Comparison of ENCODE assay signal across 15 cellular contexts in the genomic region with DNA sequence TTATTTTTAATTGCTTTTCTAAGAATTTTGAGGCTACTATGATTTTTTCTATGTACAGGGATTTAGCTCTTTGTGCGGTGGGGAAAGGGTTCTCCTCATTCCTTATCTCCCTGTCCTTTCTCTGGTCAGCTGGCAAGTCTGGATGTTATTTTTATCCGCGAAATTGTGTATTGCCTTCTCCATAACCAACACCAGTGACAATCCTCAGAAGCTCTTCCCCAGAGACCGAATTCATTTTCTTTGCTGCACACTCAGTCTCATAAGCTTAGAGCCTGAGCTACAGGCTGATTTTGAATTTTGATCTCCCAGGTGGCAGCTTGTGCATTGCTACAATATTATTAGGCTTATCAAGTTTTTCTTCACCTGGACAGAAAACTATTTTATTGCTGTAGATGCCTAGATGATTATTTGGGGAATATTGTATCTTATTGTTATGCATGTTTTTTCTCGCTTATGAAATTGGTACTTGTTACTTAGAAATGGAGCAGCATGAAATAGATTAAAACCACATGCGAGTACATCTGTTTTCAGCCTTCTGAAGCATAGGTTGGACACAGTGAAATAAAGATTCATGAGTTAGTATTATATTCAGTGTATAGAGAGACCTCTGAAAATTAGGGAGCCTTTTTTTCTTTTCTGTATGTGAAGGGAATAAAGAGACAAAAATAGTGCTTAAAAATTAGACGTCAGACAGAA. TPM values are rescaled to one million over a fixed set of nuclear protein-coding genes. Genes with fewer than 3 reads are reported as not detected.
DNase-seq lines count a peak whose midpoint lies in the region; ATAC-seq and TF ChIP-seq lines count a peak whose summit lies in the region.
"Had no signal": no experiment of that assay in that cellular context is flagged by ENCODE, and none has a peak within 500 bp of the region (broad histone marks: within the 10 kb centered on the region; RNA-seq: fewer than 3 reads in every experiment).

No MANE protein-coding gene starts in this region.

- H3K27me3 ChIP-seq in SK-N-SH (ENCODE audit: insufficient read depth) (no peaks in the 10 kb centered on the region), psoas muscle (ENCODE audit: insufficient read depth in 3 of 3, low read length in 2 of 3) (no peaks in the 10 kb centered on the region), lower lobe of right lung (ENCODE audit: low read depth) (no peaks in the 10 kb centered on the region)
- H3K27me3 ChIP-seq: MG63 had no signal

- peak overlapping the region; percentile 16 to 96; a peak in 3 of 4 replicates for H3K27ac ChIP-seq in SK-N-SH (ENCODE audit: low read depth in 2 of 2, low read length in 1 of 2)
- H3K27ac ChIP-seq in psoas muscle: peak overlapping the region; percentile 94
- no peak overlapping the region for H3K27ac ChIP-seq in lower lobe of right lung

- peaks cover 12 to 15% of the 10 kb centered on the region in 2 experiments for H3K36me3 ChIP-seq in SK-N-SH (replicated peaks in 1 of 2; ENCODE audit: control insufficient read depth in 1 of 2, insufficient read depth in 2 of 2, low read length in 1 of 2)
- peaks cover 5 to 15% of the 10 kb centered on the region in 2 donors for H3K36me3 ChIP-seq in psoas muscle (ENCODE audit: insufficient read depth in 1 of 2, low read depth in 1 of 2)
- H3K36me3 ChIP-seq in lower lobe of right lung: peaks cover 49% of the 10 kb centered on the region

- peaks cover 2% of the 10 kb centered on the region for H3K9me3 Mint-ChIP-seq in glutamatergic neuron (ENCODE audit: unreplicated experiment)

- intact Hi-C loops in psoas muscle (cut with DNase I) (loop anchor here in 1 of 2 donors (2.0 to 5.0 kb wide), 2 partner anchors 27 to 298 kb away; a partner anchor contains a TSS), lower lobe of right lung (cut with DNase I) (no loop called here)

- CTCF ChIA-PET in SK-N-SH (lab: Yijun Ruan, JAX): interaction anchor here (1.1 to 1.4 kb wide), 5 partner anchors 22 to 402 kb away, joined by 3 to 4 read pairs (median 4); no protein-coding TSS in a partner anchor

- H3K9ac ChIP-seq in SK-N-SH: no peak overlapping the region; the same call in 1 of the 2 replicates

- no peaks in the 10 kb centered on the region for H3K9me2 ChIP-seq in SK-N-SH

- H3K36me3 Mint-ChIP-seq in glutamatergic neuron (ENCODE audit: unreplicated experiment): no peaks in the 10 kb centered on the region

- DNase-seq in GM03348 (ENCODE audit: low spot score) (peak; percentile 11), SK-N-SH (peak; percentile 45), glutamatergic neuron (no peak), psoas muscle (no peak), lower lobe of right lung (no peak), NCI-H187 treated with DMSO at 0.1 percent for 48 hours (lab: John Stamatoyannopoulos, UW) (no peak)
- DNase-seq: activated effector memory CD4-positive, alpha-beta T cell treated with Interleukin-2 at 50 U/mL for 16 hours; DND-41; effector CD8-positive, alpha-beta T cell; foreskin melanocyte; islet precursor cell; MG63; stimulated activated CD4-positive, alpha-beta T cell treated with anti-CD3 and anti-CD28 coated beads, Interleukin-12 subunit alpha, Interleukin-12 subunit beta, amount 100 ng/mL, for 4 hours had no signal

- 0 out of 2 replicates have a peak, but pooled peaks have one; percentile 6 for TF ChIP-seq RAD21 in SK-N-SH (IDR thresholded peaks at IDR 0.05; ENCODE audit: low read length)

- POLR2A ChIA-PET in SK-N-SH (lab: Yijun Ruan, JAX): interaction anchor here (1.0 to 2.7 kb wide), 5 partner anchors 16 to 130 kb away, joined by 3 to 10 read pairs (median 5); a partner anchor contains a TSS

- H3K4me3 ChIP-seq in SK-N-SH (ENCODE audit: low read depth in 2 of 2, low read length in 1 of 2) (peak overlapping the region in 1 of 2 experiments; percentile 15; a peak in 1 of 4 replicates), psoas muscle (peak overlapping the region; percentile 71), lower lobe of right lung (no peak overlapping the region)
- H3K4me3 ChIP-seq: MG63 had no signal

- H4K20me1 ChIP-seq in SK-N-SH (ENCODE audit: insufficient read depth): no peaks in the 10 kb centered on the region

- H3F3A ChIP-seq in SK-N-SH (replicated peaks; ENCODE audit: insufficient read depth): peaks cover 18% of the 10 kb centered on the region

- H3K27me3 Mint-ChIP-seq in glutamatergic neuron (ENCODE audit: unreplicated experiment): no peaks in the 10 kb centered on the region

- H3K9me3 ChIP-seq in SK-N-SH (no peaks in the 10 kb centered on the region), psoas muscle (no peaks in the 10 kb centered on the region), lower lobe of right lung (no peaks in the 10 kb centered on the region)
- H3K9me3 ChIP-seq: MG63 had no signal

- H3K79me2 ChIP-seq in SK-N-SH (ENCODE audit: insufficient read depth): peaks cover 53% of the 10 kb centered on the region

- 33% methylated on average over 7 of the region's 7 CpGs for WGBS in SK-N-SH (ENCODE audit: low lambda C conversion rate)
- 28 to 42% (median 30%) methylated on average over 7 of the region's 7 CpGs for WGBS in psoas muscle, 3 donors

- TF ChIP-seq CTCF in SK-N-SH (IDR thresholded peaks at IDR 0.05) (no peak), glutamatergic neuron (IDR thresholded peaks at IDR 0.05; ENCODE audit: partially characterized antibody, unreplicated experiment) (no peak), psoas muscle (IDR thresholded peaks at IDR 0.05) (no peak), lower lobe of right lung (IDR thresholded peaks at IDR 0.05) (no peak)

- H3K4me3 Mint-ChIP-seq in glutamatergic neuron (ENCODE audit: unreplicated experiment): peak overlapping the region; percentile 25

- H3K27ac Mint-ChIP-seq in glutamatergic neuron (ENCODE audit: unreplicated experiment): peak overlapping the region; percentile 13

- H3K4me1 Mint-ChIP-seq in glutamatergic neuron (ENCODE audit: low read depth, unreplicated experiment): peaks cover 12% of the 10 kb centered on the region

- peaks cover 8 to 36% of the 10 kb centered on the region in 2 experiments; a peak in 3 of 4 replicates for H3K4me1 ChIP-seq in SK-N-SH (ENCODE audit: control insufficient read depth in 1 of 2, insufficient read depth in 2 of 2, low read depth in 1 of 2, low read length in 1 of 2)
- peaks cover 65% of the 10 kb centered on the region for H3K4me1 ChIP-seq in psoas muscle
- H3K4me1 ChIP-seq in lower lobe of right lung: peaks cover 43% of the 10 kb centered on the region

- ATAC-seq in psoas muscle: peak in 3 of 4 donors; percentile 43 to 57 (median 50)
- no peak for ATAC-seq in lower lobe of right lung
- no peak for ATAC-seq in GM21381 (IDR thresholded peaks at IDR 0.05; ENCODE audit: unreplicated experiment)
- no peak for ATAC-seq in GM19324 (IDR thresholded peaks at IDR 0.05; ENCODE audit: low FRiP score, unreplicated experiment)

- no peak overlapping the region; the same call in 1 of the 2 replicates for H2AFZ ChIP-seq in SK-N-SH (ENCODE audit: low read depth)

- H3K4me2 ChIP-seq in SK-N-SH: peak overlapping the region; percentile 56

- TF ChIP-seq EP300 in SK-N-SH (IDR thresholded peaks at IDR 0.05; ENCODE audit: borderline replicate concordance in 1 of 2, low read depth in 1 of 2, low read length in 1 of 2): peak in 1 of 2 experiments; percentile 47; a peak in 1 of 4 replicates

TF ChIP-seq in SK-N-SH, 30 proteins besides CTCF, POLR2A, EP300 and RAD21 (continues in another document):
- TF ChIP-seq TCF12 (IDR thresholded peaks at IDR 0.05): peak; percentile 68
- TF ChIP-seq, protein P1, sequence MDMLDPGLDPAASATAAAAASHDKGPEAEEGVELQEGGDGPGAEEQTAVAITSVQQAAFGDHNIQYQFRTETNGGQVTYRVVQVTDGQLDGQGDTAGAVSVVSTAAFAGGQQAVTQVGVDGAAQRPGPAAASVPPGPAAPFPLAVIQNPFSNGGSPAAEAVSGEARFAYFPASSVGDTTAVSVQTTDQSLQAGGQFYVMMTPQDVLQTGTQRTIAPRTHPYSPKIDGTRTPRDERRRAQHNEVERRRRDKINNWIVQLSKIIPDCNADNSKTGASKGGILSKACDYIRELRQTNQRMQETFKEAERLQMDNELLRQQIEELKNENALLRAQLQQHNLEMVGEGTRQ (IDR thresholded peaks at IDR 0.05; ENCODE audit: borderline replicate concordance, low read depth, low read length): no peak
- peak; percentile 34 for TF ChIP-seq GATA2 (CRISPR knock-in tag; IDR thresholded peaks at IDR 0.05)
- no peak for TF ChIP-seq YY1 (IDR thresholded peaks at IDR 0.05; ENCODE audit: low read depth)
- TF ChIP-seq RFX5 (IDR thresholded peaks at IDR 0.05; ENCODE audit: low read length): 0 out of 2 replicates have a peak, but pooled peaks have one; percentile 17
- no peak for TF ChIP-seq GABPA (IDR thresholded peaks at IDR 0.05; ENCODE audit: low read depth)
- no peak for TF ChIP-seq RXRA (IDR thresholded peaks at IDR 0.05; ENCODE audit: borderline replicate concordance, low read depth)
- TF ChIP-seq RCOR1 (IDR thresholded peaks at IDR 0.05; ENCODE audit: low read length): 0 out of 2 replicates have a peak, but pooled peaks have one; percentile 8

RNA-seq across cellular contexts. Expression of a gene that starts 27.3 kb away (rescaled TPM):
- polyA plus RNA-seq in SK-N-SH (2012; rRNA removed) (6.8 and 9.4 TPM in 2 replicates), psoas muscle (10 to 100 TPM; 30.4 to 86.4 (median 33.1) TPM)
- polyA plus RNA-seq in SK-N-SH (2012; cell fraction: cytosol; rRNA removed): 6.7 and 7.2 TPM in 2 replicates
- polyA plus RNA-seq in SK-N-SH (2012; cell fraction: nucleus; rRNA removed): 6.8 and 11.4 TPM in 2 replicates
- total RNA-seq in glutamatergic neuron (ENCODE audit: unreplicated experiment) (104 TPM), psoas muscle (100 to 1,000 TPM in 3 of 4 donors, 10 to 100 TPM in 1; 95.0 to 262 (median 225) TPM), lower lobe of right lung (67.5 TPM)

Comparison
In these comparisons a context has a peak if more than half of its experiments do, and no peak if none do; other contexts are left out.
1. DNase-seq: peak in GM03348 (single experiment) and SK-N-SH (single experiment); none in glutamatergic neuron (single experiment), psoas muscle (0 of 2), lower lobe of right lung (single experiment) and NCI-H187 treated with DMSO at 0.1 percent for 48 hours (single experiment).
2. ATAC-seq: peak in psoas muscle (3 of 4); none in lower lobe of right lung (0 of 2), GM21381 (single experiment) and GM19324 (single experiment).